In genomic region chr4:30743897-30744296, GRCh38 we compare ENCODE assay signal across 30 cellular contexts. TPM values are rescaled to one million over a fixed set of nuclear protein-coding genes. Genes with fewer than 3 reads are reported as not detected.
"Had no signal": no experiment of that assay in that cellular context is flagged by ENCODE, and none has a peak within 500 bp of the region (broad histone marks: within the 10 kb centered on the region; RNA-seq: fewer than 3 reads in every experiment).

No MANE protein-coding gene starts in this region.

- H3K36me3 ChIP-seq: brain microvascular endothelial cell, cardiac muscle cell had no signal

- DNase-seq: activated CD4-positive, alpha-beta memory T cell treated with anti-CD3 and anti-CD28 coated beads for 36 hours; activated CD4-positive, alpha-beta T cell treated with anti-CD3 and anti-CD28 coated beads, Interleukin-2, amount 10 ng/mL, durations not matched to agents 7 days and 5 days; activated CD4-positive, CD25-positive, alpha-beta regulatory T cell; activated CD8-positive, alpha-beta memory T cell treated with anti-CD3 and anti-CD28 coated beads for 24 hours; activated effector memory CD4-positive, alpha-beta T cell treated with anti-CD3 and anti-CD28 coated beads, Interleukin-2, amount 50 U/mL, for 16 hours; activated naive CD4-positive, alpha-beta T cell treated with Interleukin-2 at 50 U/mL for 16 hours; activated naive CD8-positive, alpha-beta T cell treated with anti-CD3 and anti-CD28 coated beads, Interleukin-2, amount 50 U/mL, for 24 hours; activated T-cell treated with anti-CD3 and anti-CD28 coated beads, Interleukin-2, amount 50 U/mL, for 4 hours; amniotic stem cell; brain microvascular endothelial cell; KG1; NCI-H1092; NCI-H1417; NCI-H2029; NCI-H2107; NCI-H2171 treated with DMSO at 0.1 percent for 48 hours; NCI-H226; NCI-H526; NCI-H82; NK-92 treated with Interleukin-12 subunit alpha and Interleukin-12 subunit beta, amount 100 ng/mL, for 24 hours; OCI-M1; RPMI8226; T-helper 1 cell had no signal

- H3K9me3 Mint-ChIP-seq: activated CD4-positive, alpha-beta memory T cell treated with anti-CD3 and anti-CD28 coated beads for 36 hours; activated CD4-positive, alpha-beta T cell treated with anti-CD3 and anti-CD28 coated beads, Interleukin-2, amount 10 ng/mL, durations not matched to agents 7 days and 5 days; activated naive CD8-positive, alpha-beta T cell treated with anti-CD3 and anti-CD28 coated beads, Interleukin-2, amount 50 U/mL, for 24 hours had no signal

- H3K27me3 ChIP-seq: brain microvascular endothelial cell, cardiac muscle cell had no signal

- H3K4me3 Mint-ChIP-seq: activated CD4-positive, alpha-beta memory T cell treated with anti-CD3 and anti-CD28 coated beads for 36 hours; activated CD4-positive, alpha-beta T cell treated with anti-CD3 and anti-CD28 coated beads, Interleukin-2, amount 10 ng/mL, durations not matched to agents 7 days and 5 days; activated naive CD8-positive, alpha-beta T cell treated with anti-CD3 and anti-CD28 coated beads, Interleukin-2, amount 50 U/mL, for 24 hours; activated T-cell treated with anti-CD3 and anti-CD28 coated beads, Interleukin-2, amount 50 U/mL, for 4 hours had no signal

- H3K36me3 Mint-ChIP-seq: activated CD4-positive, alpha-beta memory T cell treated with anti-CD3 and anti-CD28 coated beads for 36 hours had no signal

- H3K27me3 Mint-ChIP-seq: activated CD4-positive, alpha-beta memory T cell treated with anti-CD3 and anti-CD28 coated beads for 36 hours; activated CD4-positive, alpha-beta T cell treated with anti-CD3 and anti-CD28 coated beads, Interleukin-2, amount 10 ng/mL, durations not matched to agents 7 days and 5 days; activated naive CD8-positive, alpha-beta T cell treated with anti-CD3 and anti-CD28 coated beads, Interleukin-2, amount 50 U/mL, for 24 hours had no signal

- H3K27ac Mint-ChIP-seq: activated CD4-positive, alpha-beta memory T cell treated with anti-CD3 and anti-CD28 coated beads for 36 hours; activated CD4-positive, alpha-beta T cell treated with anti-CD3 and anti-CD28 coated beads, Interleukin-2, amount 10 ng/mL, durations not matched to agents 7 days and 5 days; activated naive CD8-positive, alpha-beta T cell treated with anti-CD3 and anti-CD28 coated beads, Interleukin-2, amount 50 U/mL, for 24 hours had no signal

- H3K4me3 ChIP-seq: cardiac muscle cell, SK-N-MC had no signal

- H3K4me1 Mint-ChIP-seq: activated CD4-positive, alpha-beta T cell treated with anti-CD3 and anti-CD28 coated beads, Interleukin-2, amount 10 ng/mL, durations not matched to agents 7 days and 5 days; activated naive CD8-positive, alpha-beta T cell treated with anti-CD3 and anti-CD28 coated beads, Interleukin-2, amount 50 U/mL, for 24 hours had no signal

- ATAC-seq: activated naive CD4-positive, alpha-beta T cell treated with anti-CD3 and anti-CD28 coated beads, Interleukin-2, amount 50 U/mL, for 72 hours; activated naive CD8-positive, alpha-beta T cell treated with anti-CD3 and anti-CD28 coated beads, Interleukin-2, amount 50 U/mL, for 24 hours; activated T-cell treated with anti-CD3 and anti-CD28 coated beads, Interleukin-2, amount 50 U/mL, for 4 hours; Panc1; Right ventricle myocardium inferior had no signal

- H3K27ac ChIP-seq: SK-N-MC, VCaP had no signal

RNA-seq across cellular contexts. Expression of gene PCDH7, which starts 23.7 kb away (rescaled TPM):
- total RNA-seq: activated CD4-positive, alpha-beta memory T cell treated with anti-CD3 and anti-CD28 coated beads for 36 hours; activated CD4-positive, alpha-beta T cell treated with anti-CD3 and anti-CD28 coated beads, Interleukin-2, amount 10 ng/mL, durations not matched to agents 7 days and 5 days; activated naive CD4-positive, alpha-beta T cell treated with anti-CD3 and anti-CD28 coated beads, Interleukin-2, amount 50 U/mL, for 72 hours; T-helper 2 cell treated with Interferon-gamma antibody and Interleukin-4, amounts not matched to agents 100 ng/mL and 5 ng/mL, for 36 hours had no signal
